1 cellular context compared by ENCODE assay signal in the genomic region with DNA sequence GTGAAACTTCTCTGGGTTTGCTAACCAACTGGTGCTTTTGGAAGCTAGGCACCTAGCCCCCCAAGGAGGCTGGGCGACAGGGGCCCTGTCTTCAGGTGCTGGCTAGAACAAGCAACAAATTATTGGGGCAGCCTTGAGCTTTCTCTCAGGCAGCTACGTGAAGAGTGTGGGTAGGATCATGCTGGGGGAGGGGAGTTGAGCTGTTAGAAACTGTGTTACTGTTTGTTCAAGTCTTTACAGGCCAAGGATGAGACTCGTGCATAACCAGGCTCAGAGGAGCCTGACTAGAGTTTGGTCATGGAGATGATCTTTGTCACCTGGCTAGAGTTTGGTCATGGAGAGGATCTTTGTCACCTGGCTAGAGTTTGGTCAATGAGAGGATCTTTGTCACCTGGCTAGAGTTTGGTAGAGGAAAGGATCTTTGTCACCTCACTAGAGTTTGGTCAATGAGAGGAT.
TF ChIP-seq lines count a peak whose summit lies in the region.

No MANE protein-coding gene starts in this region.

TF ChIP-seq in HepG2, 621 proteins besides CTCF, POLR2A, EP300 and RAD21 (continued from another document and continues in another):
- TF ChIP-seq ZHX1 (CRISPR knock-in tag; IDR thresholded peaks at IDR 0.05; ENCODE audit: low read depth) (no peak), NCOR1 (IDR thresholded peaks at IDR 0.05; ENCODE audit: borderline replicate concordance, low read length) (no peak), FOXC1 (CRISPR knock-in tag; IDR thresholded peaks at IDR 0.05; ENCODE audit: borderline replicate concordance) (peak; percentile 72; the same call in 1 of the 2 replicates), ZNF713 (CRISPR knock-in tag; IDR thresholded peaks at IDR 0.05) (no peak), SNAPC4 (CRISPR knock-in tag; IDR thresholded peaks at IDR 0.05) (no peak), ZNF160 (CRISPR knock-in tag; IDR thresholded peaks at IDR 0.05) (peak; percentile 57; the same call in 1 of the 2 replicates), SAP130 (CRISPR knock-in tag; IDR thresholded peaks at IDR 0.05; ENCODE audit: low read depth) (0 out of 2 replicates have a peak, but pooled peaks have one; percentile 34), KDM1A (CRISPR knock-in tag; IDR thresholded peaks at IDR 0.05) (no peak), KDM5B (CRISPR knock-in tag; IDR thresholded peaks at IDR 0.05; ENCODE audit: borderline replicate concordance) (0 out of 2 replicates have a peak, but pooled peaks have one; percentile 37), ATF2 (CRISPR knock-in tag; IDR thresholded peaks at IDR 0.05) (no peak), SIX1 (CRISPR knock-in tag; IDR thresholded peaks at IDR 0.05; ENCODE audit: borderline replicate concordance) (0 out of 2 replicates have a peak, but pooled peaks have one; percentile 28), ZNF792 (CRISPR knock-in tag; IDR thresholded peaks at IDR 0.05) (no peak), ZNF644 (CRISPR knock-in tag; IDR thresholded peaks at IDR 0.05; ENCODE audit: low read depth) (peak; percentile 49; the same call in 1 of the 2 replicates), ARNT (IDR thresholded peaks at IDR 0.05) (no peak), SOX6 (IDR thresholded peaks at IDR 0.05) (no peak), SOX6 (CRISPR knock-in tag; IDR thresholded peaks at IDR 0.05) (peak; percentile 44), RARA (CRISPR knock-in tag; IDR thresholded peaks at IDR 0.05) (peak; percentile 32; the same call in 1 of the 2 replicates), HDAC2 (CRISPR knock-in tag; IDR thresholded peaks at IDR 0.05) (peak; percentile 54; the same call in 1 of the 2 replicates), SNAPC5 (CRISPR knock-in tag; IDR thresholded peaks at IDR 0.05; ENCODE audit: borderline replicate concordance) (no peak), EEA1 (CRISPR knock-in tag; IDR thresholded peaks at IDR 0.05; ENCODE audit: borderline replicate concordance) (no peak), ARNT2 (CRISPR knock-in tag; IDR thresholded peaks at IDR 0.05; ENCODE audit: low read depth) (peak; percentile 59; the same call in 1 of the 2 replicates), HOXA3 (CRISPR knock-in tag; IDR thresholded peaks at IDR 0.05) (peak; percentile 42; the same call in 1 of the 2 replicates), TEAD3 (CRISPR knock-in tag; optimal IDR thresholded peaks at IDR 0.05; ENCODE audit: borderline replicate concordance) (peak; percentile 9), SRF (IDR thresholded peaks at IDR 0.05; ENCODE audit: low read depth, low read length) (no peak), ZNF790 (CRISPR knock-in tag; IDR thresholded peaks at IDR 0.05; ENCODE audit: borderline replicate concordance) (no peak), NFIB (CRISPR knock-in tag; IDR thresholded peaks at IDR 0.05; ENCODE audit: borderline replicate concordance) (no peak), ZNF501 (CRISPR knock-in tag; IDR thresholded peaks at IDR 0.05) (no peak), LCORL (IDR thresholded peaks at IDR 0.05) (no peak), LCORL (CRISPR knock-in tag; IDR thresholded peaks at IDR 0.05) (peak; percentile 57; the same call in 1 of the 2 replicates), ZNF850 (CRISPR knock-in tag; conservative IDR thresholded peaks at IDR 0.05) (no peak), HNF4A (CRISPR knock-in tag; IDR thresholded peaks at IDR 0.05) (peak; percentile 58; the same call in 1 of the 2 replicates), ZNF468 (CRISPR knock-in tag; IDR thresholded peaks at IDR 0.05) (no peak), POGK (CRISPR knock-in tag; conservative IDR thresholded peaks at IDR 0.05) (0 out of 2 replicates have a peak, but pooled peaks have one; percentile 28)
- TF ChIP-seq, protein P1, sequence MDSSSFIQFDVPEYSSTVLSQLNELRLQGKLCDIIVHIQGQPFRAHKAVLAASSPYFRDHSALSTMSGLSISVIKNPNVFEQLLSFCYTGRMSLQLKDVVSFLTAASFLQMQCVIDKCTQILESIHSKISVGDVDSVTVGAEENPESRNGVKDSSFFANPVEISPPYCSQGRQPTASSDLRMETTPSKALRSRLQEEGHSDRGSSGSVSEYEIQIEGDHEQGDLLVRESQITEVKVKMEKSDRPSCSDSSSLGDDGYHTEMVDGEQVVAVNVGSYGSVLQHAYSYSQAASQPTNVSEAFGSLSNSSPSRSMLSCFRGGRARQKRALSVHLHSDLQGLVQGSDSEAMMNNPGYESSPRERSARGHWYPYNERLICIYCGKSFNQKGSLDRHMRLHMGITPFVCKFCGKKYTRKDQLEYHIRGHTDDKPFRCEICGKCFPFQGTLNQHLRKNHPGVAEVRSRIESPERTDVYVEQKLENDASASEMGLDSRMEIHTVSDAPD (CRISPR knock-in tag; IDR thresholded peaks at IDR 0.05) = peak; percentile 99
- TF ChIP-seq, protein P2, sequence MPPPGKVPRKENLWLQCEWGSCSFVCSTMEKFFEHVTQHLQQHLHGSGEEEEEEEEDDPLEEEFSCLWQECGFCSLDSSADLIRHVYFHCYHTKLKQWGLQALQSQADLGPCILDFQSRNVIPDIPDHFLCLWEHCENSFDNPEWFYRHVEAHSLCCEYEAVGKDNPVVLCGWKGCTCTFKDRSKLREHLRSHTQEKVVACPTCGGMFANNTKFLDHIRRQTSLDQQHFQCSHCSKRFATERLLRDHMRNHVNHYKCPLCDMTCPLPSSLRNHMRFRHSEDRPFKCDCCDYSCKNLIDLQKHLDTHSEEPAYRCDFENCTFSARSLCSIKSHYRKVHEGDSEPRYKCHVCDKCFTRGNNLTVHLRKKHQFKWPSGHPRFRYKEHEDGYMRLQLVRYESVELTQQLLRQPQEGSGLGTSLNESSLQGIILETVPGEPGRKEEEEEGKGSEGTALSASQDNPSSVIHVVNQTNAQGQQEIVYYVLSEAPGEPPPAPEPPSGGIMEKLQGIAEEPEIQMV (CRISPR knock-in tag; IDR thresholded peaks at IDR 0.05; ENCODE audit: low read depth) = no peak
- TF ChIP-seq, protein P3, sequence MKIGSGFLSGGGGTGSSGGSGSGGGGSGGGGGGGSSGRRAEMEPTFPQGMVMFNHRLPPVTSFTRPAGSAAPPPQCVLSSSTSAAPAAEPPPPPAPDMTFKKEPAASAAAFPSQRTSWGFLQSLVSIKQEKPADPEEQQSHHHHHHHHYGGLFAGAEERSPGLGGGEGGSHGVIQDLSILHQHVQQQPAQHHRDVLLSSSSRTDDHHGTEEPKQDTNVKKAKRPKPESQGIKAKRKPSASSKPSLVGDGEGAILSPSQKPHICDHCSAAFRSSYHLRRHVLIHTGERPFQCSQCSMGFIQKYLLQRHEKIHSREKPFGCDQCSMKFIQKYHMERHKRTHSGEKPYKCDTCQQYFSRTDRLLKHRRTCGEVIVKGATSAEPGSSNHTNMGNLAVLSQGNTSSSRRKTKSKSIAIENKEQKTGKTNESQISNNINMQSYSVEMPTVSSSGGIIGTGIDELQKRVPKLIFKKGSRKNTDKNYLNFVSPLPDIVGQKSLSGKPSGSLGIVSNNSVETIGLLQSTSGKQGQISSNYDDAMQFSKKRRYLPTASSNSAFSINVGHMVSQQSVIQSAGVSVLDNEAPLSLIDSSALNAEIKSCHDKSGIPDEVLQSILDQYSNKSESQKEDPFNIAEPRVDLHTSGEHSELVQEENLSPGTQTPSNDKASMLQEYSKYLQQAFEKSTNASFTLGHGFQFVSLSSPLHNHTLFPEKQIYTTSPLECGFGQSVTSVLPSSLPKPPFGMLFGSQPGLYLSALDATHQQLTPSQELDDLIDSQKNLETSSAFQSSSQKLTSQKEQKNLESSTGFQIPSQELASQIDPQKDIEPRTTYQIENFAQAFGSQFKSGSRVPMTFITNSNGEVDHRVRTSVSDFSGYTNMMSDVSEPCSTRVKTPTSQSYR (CRISPR knock-in tag; IDR thresholded peaks at IDR 0.05; ENCODE audit: borderline replicate concordance) = peak; percentile 78; the same call in 1 of the 2 replicates
- TF ChIP-seq, protein P4, sequence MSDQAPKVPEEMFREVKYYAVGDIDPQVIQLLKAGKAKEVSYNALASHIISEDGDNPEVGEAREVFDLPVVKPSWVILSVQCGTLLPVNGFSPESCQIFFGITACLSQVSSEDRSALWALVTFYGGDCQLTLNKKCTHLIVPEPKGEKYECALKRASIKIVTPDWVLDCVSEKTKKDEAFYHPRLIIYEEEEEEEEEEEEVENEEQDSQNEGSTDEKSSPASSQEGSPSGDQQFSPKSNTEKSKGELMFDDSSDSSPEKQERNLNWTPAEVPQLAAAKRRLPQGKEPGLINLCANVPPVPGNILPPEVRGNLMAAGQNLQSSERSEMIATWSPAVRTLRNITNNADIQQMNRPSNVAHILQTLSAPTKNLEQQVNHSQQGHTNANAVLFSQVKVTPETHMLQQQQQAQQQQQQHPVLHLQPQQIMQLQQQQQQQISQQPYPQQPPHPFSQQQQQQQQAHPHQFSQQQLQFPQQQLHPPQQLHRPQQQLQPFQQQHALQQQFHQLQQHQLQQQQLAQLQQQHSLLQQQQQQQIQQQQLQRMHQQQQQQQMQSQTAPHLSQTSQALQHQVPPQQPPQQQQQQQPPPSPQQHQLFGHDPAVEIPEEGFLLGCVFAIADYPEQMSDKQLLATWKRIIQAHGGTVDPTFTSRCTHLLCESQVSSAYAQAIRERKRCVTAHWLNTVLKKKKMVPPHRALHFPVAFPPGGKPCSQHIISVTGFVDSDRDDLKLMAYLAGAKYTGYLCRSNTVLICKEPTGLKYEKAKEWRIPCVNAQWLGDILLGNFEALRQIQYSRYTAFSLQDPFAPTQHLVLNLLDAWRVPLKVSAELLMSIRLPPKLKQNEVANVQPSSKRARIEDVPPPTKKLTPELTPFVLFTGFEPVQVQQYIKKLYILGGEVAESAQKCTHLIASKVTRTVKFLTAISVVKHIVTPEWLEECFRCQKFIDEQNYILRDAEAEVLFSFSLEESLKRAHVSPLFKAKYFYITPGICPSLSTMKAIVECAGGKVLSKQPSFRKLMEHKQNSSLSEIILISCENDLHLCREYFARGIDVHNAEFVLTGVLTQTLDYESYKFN (CRISPR knock-in tag; conservative IDR thresholded peaks at IDR 0.05) = peak; percentile 72
